In the genomic region with DNA sequence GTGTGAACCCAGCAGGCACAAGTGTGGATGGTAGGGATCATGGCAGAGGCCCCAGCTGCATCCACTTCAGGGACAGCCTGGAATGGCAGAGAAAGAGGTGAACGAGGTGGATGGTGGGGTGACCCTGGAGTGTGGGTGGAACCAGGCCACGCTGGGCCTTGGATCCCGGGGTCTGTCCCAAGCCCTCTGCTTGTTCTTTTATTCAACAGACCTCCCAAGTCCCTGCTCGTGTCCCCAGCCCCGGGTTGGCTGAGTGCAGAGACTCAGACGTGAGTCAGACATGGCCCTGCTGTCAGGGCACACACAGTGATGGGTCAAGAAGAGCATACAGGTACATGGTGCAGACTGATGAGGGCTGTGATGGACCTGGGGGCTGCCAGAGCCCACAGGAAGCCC, we compare ENCODE assay signal across 18 cellular contexts. TPM values are rescaled to one million over a fixed set of nuclear protein-coding genes. Genes with fewer than 3 reads are reported as not detected.
A peak's percentile ranks its signal among the peaks of the same experiment; 100 is the strongest.
DNase-seq lines count a peak whose midpoint lies in the region; ATAC-seq, FAIRE-seq and TF ChIP-seq lines count a peak whose summit lies in the region.
"Had no signal": no experiment of that assay in that cellular context is flagged by ENCODE, and none has a peak within 500 bp of the region (broad histone marks: within the 10 kb centered on the region; RNA-seq: fewer than 3 reads in every experiment).

No MANE protein-coding gene starts in this region.

- H3K36me3 ChIP-seq in SK-N-SH (replicated peaks in 1 of 2; ENCODE audit: control insufficient read depth in 1 of 2, insufficient read depth in 2 of 2, low read length in 1 of 2) (no peaks in the 10 kb centered on the region), H1 (ENCODE audit: control insufficient read depth in 2 of 4, insufficient read depth in 4 of 4, low read length in 3 of 4) (no peaks in the 10 kb centered on the region), neuronal stem cell (replicated peaks in 1 of 2; ENCODE audit: control insufficient read depth in 2 of 2, insufficient read depth in 2 of 2, low read length in 2 of 2) (no peaks in the 10 kb centered on the region), aorta (ENCODE audit: control insufficient read depth in 1 of 2, insufficient read depth in 2 of 2, low read length in 1 of 2) (no peaks in the 10 kb centered on the region), ovary (no peaks in the 10 kb centered on the region)
- H3K36me3 ChIP-seq: BLaER1 treated with 17β-estradiol and CSF1 and Interleukin-3, amounts not matched to agents 10 nM and 100 nM had no signal

- CTCF ChIA-PET in SK-N-SH (lab: Yijun Ruan, JAX) = no interaction called here
- CTCF ChIA-PET in H1 (lab: Charles Lee; ENCODE audit: partially characterized antibody) = interaction anchor here (1.9 to 2.2 kb wide), 2 partner anchors 23 to 74 kb away, joined by 5 to 7 read pairs; no protein-coding TSS in a partner anchor

- H3K56ac ChIP-seq in H1 (replicated peaks; ENCODE audit: insufficient read length, low read depth, low read length) = no peak overlapping the region

- H2BK5ac ChIP-seq in H1 (ENCODE audit: low read depth, low read length) (no peak overlapping the region), neuronal stem cell (ENCODE audit: low read length) (no peak overlapping the region)

- TF ChIP-seq POLR2A in H1 (IDR thresholded peaks at IDR 0.05; ENCODE audit: control extremely low read depth in 1 of 2, low read depth in 2 of 2, low read length in 2 of 2) = no peak
- no peak for TF ChIP-seq POLR2A in ovary (IDR thresholded peaks at IDR 0.05)

- no peak for DNase-seq in SK-N-SH
- no peak for DNase-seq in H1 (ENCODE audit: low read depth in 1 of 2, low spot score in 2 of 2)
- DNase-seq in neuronal stem cell (ENCODE audit: low spot score) = no peak
- no peak for DNase-seq in aorta
- no peak for DNase-seq in ovary
- no peak for DNase-seq in activated CD4-positive, alpha-beta T cell treated with anti-CD3 and anti-CD28 coated beads for 4 hours
- DNase-seq in Kasumi-1 (lab: John Stamatoyannopoulos, UW) = no peak
- DNase-seq: 8988T; CD8-positive, alpha-beta T cell; MV-4-11 had no signal

- no peak for FAIRE-seq in H1 (lab: Jason Lieb, UNC)
- FAIRE-seq: G401.6, GM12892, H54, HTR-8/SVneo had no signal

- H3K4ac ChIP-seq in H1 (replicated peaks; ENCODE audit: insufficient read length, low read depth, low read length) (no peak overlapping the region), neuronal stem cell (ENCODE audit: low read length) (no peak overlapping the region)

- no peak overlapping the region for H4K91ac ChIP-seq in H1 (replicated peaks; ENCODE audit: insufficient read length, low read length)
- H4K91ac ChIP-seq in neuronal stem cell (ENCODE audit: low read depth, low read length, poor library complexity) = no peak overlapping the region

- H3K18ac ChIP-seq in H1 (ENCODE audit: extremely low read depth, low read length) (no peak overlapping the region), neuronal stem cell (ENCODE audit: low read length) (peak overlapping the region; percentile 32)

- H2BK120ac ChIP-seq in H1 (replicated peaks; ENCODE audit: low read depth, low read length) (no peak overlapping the region), neuronal stem cell (ENCODE audit: low read depth, low read length) (no peak overlapping the region)

- H2AFZ ChIP-seq in SK-N-SH (ENCODE audit: low read depth) (no peak overlapping the region), H1 (ENCODE audit: low read length) (no peak overlapping the region), neuronal stem cell (ENCODE audit: low read length) (no peak overlapping the region)

- H3K79me1 ChIP-seq in H1 (ENCODE audit: low read depth, low read length) (peaks cover 3% of the 10 kb centered on the region; the same call in 1 of the 2 replicates), neuronal stem cell (ENCODE audit: low read depth, low read length) (no peaks in the 10 kb centered on the region)

- no peak overlapping the region for H3K27ac ChIP-seq in SK-N-SH (ENCODE audit: low read depth in 2 of 2, low read length in 1 of 2)
- no peak overlapping the region for H3K27ac ChIP-seq in H1 (ENCODE audit: low read depth, low read length)
- H3K27ac ChIP-seq in neuronal stem cell (replicated peaks; ENCODE audit: low read length) = no peak overlapping the region
- no peak overlapping the region for H3K27ac ChIP-seq in aorta (ENCODE audit: low read depth in 1 of 2, low read length in 2 of 2)
- no peak overlapping the region for H3K27ac ChIP-seq in ovary
- H3K27ac ChIP-seq: BLaER1 treated with 17β-estradiol and CSF1 and Interleukin-3, amounts not matched to agents 10 nM and 100 nM; KMS-11 had no signal

- POLR2A ChIA-PET in SK-N-SH (lab: Yijun Ruan, JAX) = no interaction called here
- POLR2A ChIA-PET in H1 (lab: Charles Lee; ENCODE audit: partially characterized antibody) = interaction anchor here (0.8 to 1.3 kb wide), 2 partner anchors 38 to 40 kb away, joined by 3 read pairs; no protein-coding TSS in a partner anchor

- H3K23me2 ChIP-seq in H1 (ENCODE audit: low read depth, low read length) = peaks cover 2% of the 10 kb centered on the region; the same call in 1 of the 2 replicates

- H3K79me2 ChIP-seq in SK-N-SH (ENCODE audit: insufficient read depth) (no peaks in the 10 kb centered on the region), H1 (ENCODE audit: control insufficient read depth in 1 of 2, insufficient read depth in 2 of 2, low read length in 2 of 2) (peaks cover 0 to 69% of the 10 kb centered on the region in 2 experiments; a peak in 2 of 4 replicates)

- H3K14ac ChIP-seq in H1 (ENCODE audit: insufficient read length) = no peak overlapping the region
- H3K14ac ChIP-seq in neuronal stem cell (ENCODE audit: low read length) = no peak overlapping the region

- TF ChIP-seq CTCF in SK-N-SH (IDR thresholded peaks at IDR 0.05) = no peak
- no peak for TF ChIP-seq CTCF in H1 (IDR thresholded peaks at IDR 0.05; ENCODE audit: control extremely low read depth in 1 of 3, insufficient read depth in 1 of 3, low read depth in 1 of 3, low read length in 3 of 3)
- TF ChIP-seq CTCF in ovary (IDR thresholded peaks at IDR 0.05) = no peak

- H3K9me3 ChIP-seq in SK-N-SH (no peaks in the 10 kb centered on the region), H1 (ENCODE audit: insufficient read depth in 2 of 2, low read depth in 1 of 2, low read length in 1 of 2) (no peaks in the 10 kb centered on the region), neuronal stem cell (replicated peaks in 1 of 2; ENCODE audit: control insufficient read depth in 2 of 2, insufficient read depth in 1 of 2, low read depth in 1 of 2, low read length in 2 of 2) (peaks cover 0 to 2% of the 10 kb centered on the region in 2 donors), aorta (ENCODE audit: control insufficient read depth, low read length) (no peaks in the 10 kb centered on the region), ovary (no peaks in the 10 kb centered on the region)

- no peak overlapping the region for H4K5ac ChIP-seq in H1 (ENCODE audit: insufficient read length, low read depth, low read length)

- 47% methylated on average over 4 of the region's 6 CpGs for WGBS in SK-N-SH (ENCODE audit: low lambda C conversion rate)
- 79% methylated on average over 6 of the region's 6 CpGs; no CpG with 5 or more reads in 1 of the 2 experiments for WGBS in H1 (ENCODE audit: extremely low coverage in 1 of 2, insufficient coverage in 1 of 2, insufficient read length in 1 of 2, insufficient replicate concordance in 2 of 2, low coverage in 1 of 2, low lambda C conversion rate in 2 of 2, missing lambda C conversion rate in 1 of 2), 2 experiments
- no CpG with 5 or more reads among the region's 6 CpGs for WGBS in neuronal stem cell (ENCODE audit: extremely low coverage in 2 of 2, insufficient read length in 2 of 2, insufficient replicate concordance in 1 of 2), 2 donors
- 74 to 77% methylated on average over 6 of the region's 6 CpGs for WGBS in aorta, 2 donors
- 76 to 83% (median 81%) methylated on average over 6 of the region's 6 CpGs for WGBS in ovary, 3 donors

- peaks cover under 1 to 4% of the 10 kb centered on the region in 2 experiments; a peak in 1 of 4 replicates for H3K4me1 ChIP-seq in SK-N-SH (ENCODE audit: control insufficient read depth in 1 of 2, insufficient read depth in 2 of 2, low read depth in 1 of 2, low read length in 1 of 2)
- H3K4me1 ChIP-seq in H1 (replicated peaks in 1 of 4; ENCODE audit: control insufficient read depth in 3 of 4, insufficient read depth in 4 of 4, low read length in 3 of 4) = peaks cover 4 to 22% (median 12%) of the 10 kb centered on the region in 4 experiments
- H3K4me1 ChIP-seq in neuronal stem cell (ENCODE audit: control insufficient read depth in 2 of 2, insufficient read depth in 1 of 2, low read depth in 1 of 2, low read length in 2 of 2) = peaks cover 0 to 3% of the 10 kb centered on the region in 2 donors
- H3K4me1 ChIP-seq in aorta (ENCODE audit: control insufficient read depth in 1 of 2, insufficient read depth in 2 of 2, low read length in 2 of 2) = no peaks in the 10 kb centered on the region
- no peaks in the 10 kb centered on the region for H3K4me1 ChIP-seq in ovary (ENCODE audit: insufficient read depth)

- H3F3A ChIP-seq in SK-N-SH (replicated peaks; ENCODE audit: insufficient read depth) = no peaks in the 10 kb centered on the region

- no peak for TF ChIP-seq EP300 in SK-N-SH (IDR thresholded peaks at IDR 0.05; ENCODE audit: borderline replicate concordance in 1 of 2, low read depth in 1 of 2, low read length in 1 of 2)
- TF ChIP-seq EP300 in H1 (IDR thresholded peaks at IDR 0.05; ENCODE audit: borderline replicate concordance in 1 of 2, low read depth in 2 of 2, low read length in 2 of 2) = no peak
- TF ChIP-seq EP300 in ovary (IDR thresholded peaks at IDR 0.05) = no peak

- no peak overlapping the region for H2BK15ac ChIP-seq in H1 (ENCODE audit: low read length)
- no peak overlapping the region for H2BK15ac ChIP-seq in neuronal stem cell (ENCODE audit: low read length)

- H3K4me3 ChIP-seq in SK-N-SH (ENCODE audit: low read depth in 2 of 2, low read length in 1 of 2) (no peak overlapping the region), H1 (ENCODE audit: extremely low read depth in 1 of 4, insufficient read depth in 2 of 4, low read depth in 3 of 4, low read length in 4 of 4) (no peak overlapping the region), neuronal stem cell (ENCODE audit: low read length in 2 of 2) (no peak overlapping the region), aorta (ENCODE audit: low read length in 2 of 2) (no peak overlapping the region), ovary (no peak overlapping the region)
- H3K4me3 ChIP-seq: BLaER1 treated with 17β-estradiol and CSF1 and Interleukin-3, amounts not matched to agents 10 nM and 100 nM had no signal

- ATAC-seq in SK-N-SH treated with all-trans-retinoic acid at 6 μM for 48 hours (peak; percentile 48), aorta (ENCODE audit: low FRiP score) (peak; percentile 35)
- ATAC-seq: CD8-positive, alpha-beta T cell had no signal

- intact Hi-C loops in aorta (cut with DNase I) (no loop called here), ovary (cut with DNase I) (no loop called here)

- H2BK20ac ChIP-seq in H1 (ENCODE audit: low read length) = no peak overlapping the region

- H3K9ac ChIP-seq in SK-N-SH = no peak overlapping the region
- H3K9ac ChIP-seq in H1 (replicated peaks in 1 of 4; ENCODE audit: extremely low read depth in 1 of 4, low read depth in 3 of 4, low read length in 3 of 4) = no peak overlapping the region
- H3K9ac ChIP-seq in neuronal stem cell (ENCODE audit: low read depth, low read length, poor library complexity) = no peak overlapping the region
- H3K9ac ChIP-seq: BLaER1 treated with 17β-estradiol and CSF1 and Interleukin-3, amounts not matched to agents 10 nM and 100 nM; KMS-11 had no signal

- H2AK5ac ChIP-seq in H1 (ENCODE audit: low read depth, low read length) (no peak overlapping the region), neuronal stem cell (ENCODE audit: low read depth, low read length) (peak overlapping the region; percentile 37)

- H4K20me1 ChIP-seq in SK-N-SH (ENCODE audit: insufficient read depth) (no peaks in the 10 kb centered on the region), H1 (replicated peaks in 1 of 2; ENCODE audit: control insufficient read depth in 1 of 2, insufficient read depth in 2 of 2, low read length in 2 of 2) (peaks cover 5 to 19% of the 10 kb centered on the region in 2 experiments)

- H4K8ac ChIP-seq in H1 (ENCODE audit: extremely low read depth, insufficient read depth, low read length) (no peak overlapping the region), neuronal stem cell (ENCODE audit: low read depth, low read length) (no peak overlapping the region)

- TF ChIP-seq RAD21 in SK-N-SH (IDR thresholded peaks at IDR 0.05; ENCODE audit: low read length) = no peak
- TF ChIP-seq RAD21 in H1 (IDR thresholded peaks at IDR 0.05 in 1 of 2, conservative IDR thresholded peaks at IDR 0.05 in 1 of 2; ENCODE audit: low read depth in 2 of 2, low read length in 2 of 2) = no peak

- H3K27me3 ChIP-seq in SK-N-SH (ENCODE audit: insufficient read depth) (no peaks in the 10 kb centered on the region), H1 (replicated peaks in 1 of 4; ENCODE audit: control insufficient read depth in 3 of 4, extremely low read depth in 1 of 4, insufficient read depth in 3 of 4, low read length in 3 of 4) (peaks cover 0 to 1% (median under 1%) of the 10 kb centered on the region in 4 experiments; a peak in 3 of 7 replicates), neuronal stem cell (ENCODE audit: control insufficient read depth in 3 of 3, insufficient read depth in 3 of 3, low read depth in 1 of 3, low read length in 3 of 3) (peaks cover 0 to 20% (median 9%) of the 10 kb centered on the region in 3 experiments), aorta (ENCODE audit: control insufficient read depth in 1 of 2, insufficient read depth in 2 of 2, low read length in 1 of 2) (no peaks in the 10 kb centered on the region), ovary (no peaks in the 10 kb centered on the region)

- no peaks in the 10 kb centered on the region for H3K9me2 ChIP-seq in SK-N-SH

- H2BK12ac ChIP-seq in H1 (ENCODE audit: low read depth, low read length) = no peak overlapping the region
- H2BK12ac ChIP-seq in neuronal stem cell (ENCODE audit: low read length) = no peak overlapping the region

- H3K23ac ChIP-seq in H1 (ENCODE audit: insufficient read length) = no peak overlapping the region
- no peak overlapping the region for H3K23ac ChIP-seq in neuronal stem cell (ENCODE audit: low read depth, low read length, poor library complexity)

- H3K4me2 ChIP-seq in SK-N-SH = no peak overlapping the region; the same call in 1 of the 2 replicates
- no peak overlapping the region for H3K4me2 ChIP-seq in H1 (ENCODE audit: insufficient read depth in 1 of 2, low read depth in 2 of 2, low read length in 2 of 2)
- H3K4me2 ChIP-seq in neuronal stem cell (ENCODE audit: insufficient read depth, low read length, poor library complexity, severe bottlenecking) = no peak overlapping the region
- H3K4me2 ChIP-seq: BLaER1 treated with 17β-estradiol and CSF1 and Interleukin-3, amounts not matched to agents 10 nM and 100 nM; KMS-11 had no signal

RNA-seq across cellular contexts. Expression of gene ARHGAP8, which starts 6.6 kb away (rescaled TPM):
- polyA plus RNA-seq in SK-N-SH (2012; rRNA removed) (0.05 and 0.08 TPM in 2 replicates), H1 (2011; rRNA removed) (35.6 and 55.2 TPM in 2 replicates), aorta (not detected), ovary (1 to 10 TPM in 1 of 2 donors, under 1 TPM in 1; 0.94 to 2.1 TPM)
- polyA plus RNA-seq in SK-N-SH (2012; cell fraction: cytosol; rRNA removed) = 0.09 TPM in 1 of 2 replicates, not detected in the other
- 0.20 and 0.38 TPM in 2 replicates for polyA plus RNA-seq in SK-N-SH (2012; cell fraction: nucleus; rRNA removed)
- total RNA-seq in H1 (2021; fragmentation: NEBNext Ultra II Directional; extraction: Animal tissue kit (Norgen Biotek cat#: 25700)) = 47.7 and 48.7 TPM in 2 replicates
- polyA plus RNA-seq in H1 (2011; cell fraction: cytosol; rRNA removed) = 40.7 TPM
- 71.9 TPM for polyA plus RNA-seq in H1 (2011; cell fraction: nucleus; rRNA removed)
- polyA plus RNA-seq in H1 (2012, experiment 1 of 2) = 29.6 to 36.8 TPM (median 35.4 TPM) in 4 replicates
- 25.3 TPM for polyA plus RNA-seq in H1 (2012, experiment 2 of 2)
- 28.1 TPM for polyA plus RNA-seq in H1 (2013, experiment 1 of 2)
- polyA plus RNA-seq in H1 (2013, experiment 2 of 2) = 27.7 TPM
- 28.4 and 34.7 TPM in 2 replicates for polyA minus RNA-seq in H1 (2011; rRNA and poly(A)+ RNA removed)
- polyA minus RNA-seq in H1 (2011; cell fraction: cytosol; rRNA and poly(A)+ RNA removed) = 22.0 TPM
- 33.7 TPM for polyA minus RNA-seq in H1 (2011; cell fraction: nucleus; rRNA and poly(A)+ RNA removed)
- polyA plus RNA-seq in neuronal stem cell (2013, experiment 1 of 2) = 4.1 TPM
- 4.2 TPM for polyA plus RNA-seq in neuronal stem cell (2013, experiment 2 of 2)
- total RNA-seq in aorta (1 to 10 TPM; 1.4 to 3.0 TPM), ovary (10 to 100 TPM in 1 of 7 donors, 1 to 10 TPM in 5, under 1 TPM in 1; 0.45 to 23.8 (median 2.7) TPM)
- total RNA-seq: HFFc6 had no signal

RNA-seq across cellular contexts. Expression of gene PRR5, which starts 57.0 kb away (rescaled TPM):
- polyA plus RNA-seq in SK-N-SH (2012; rRNA removed) (1.3 TPM in 2 replicates), H1 (2011; rRNA removed) (25.7 and 36.1 TPM in 2 replicates), aorta (1 to 10 TPM; 1.3 to 9.9 TPM), ovary (10 to 100 TPM in 1 of 2 donors, 1 to 10 TPM in 1; 4.0 to 17.3 TPM)
- 0.86 and 1.4 TPM in 2 replicates for polyA plus RNA-seq in SK-N-SH (2012; cell fraction: cytosol; rRNA removed)
- polyA plus RNA-seq in SK-N-SH (2012; cell fraction: nucleus; rRNA removed) = 2.5 and 2.6 TPM in 2 replicates
- 15.7 and 16.5 TPM in 2 replicates for total RNA-seq in H1 (2021; fragmentation: NEBNext Ultra II Directional; extraction: Animal tissue kit (Norgen Biotek cat#: 25700))
- 21.7 TPM for polyA plus RNA-seq in H1 (2011; cell fraction: cytosol; rRNA removed)
- 26.9 TPM for polyA plus RNA-seq in H1 (2011; cell fraction: nucleus; rRNA removed)
- polyA plus RNA-seq in H1 (2012, experiment 1 of 2) = 13.6 to 16.9 TPM (median 16.1 TPM) in 4 replicates
- polyA plus RNA-seq in H1 (2012, experiment 2 of 2) = 15.9 TPM
- 8.9 TPM for polyA plus RNA-seq in H1 (2013, experiment 1 of 2)
- polyA plus RNA-seq in H1 (2013, experiment 2 of 2) = 9.8 TPM
- polyA minus RNA-seq in H1 (2011; rRNA and poly(A)+ RNA removed) = 13.3 and 16.3 TPM in 2 replicates
- 15.0 TPM for polyA minus RNA-seq in H1 (2011; cell fraction: cytosol; rRNA and poly(A)+ RNA removed)
- 17.1 TPM for polyA minus RNA-seq in H1 (2011; cell fraction: nucleus; rRNA and poly(A)+ RNA removed)
- polyA plus RNA-seq in neuronal stem cell (2013, experiment 1 of 2) = 14.6 TPM
- 14.4 TPM for polyA plus RNA-seq in neuronal stem cell (2013, experiment 2 of 2)
- total RNA-seq in aorta (10 to 100 TPM in 1 of 2 donors, 1 to 10 TPM in 1; 9.9 to 15.3 TPM), ovary (10 to 100 TPM in 6 of 7 donors, 1 to 10 TPM in 1; 6.7 to 21.1 (median 16.8) TPM)

Comparison
In these comparisons a context has a peak if more than half of its experiments do, and no peak if none do; other contexts are left out.
1. RNA of gene ARHGAP8, which starts 6.6 kb away (polyA plus RNA-seq): 25.3 to 71.9 TPM in H1; 0.94 to 2.1 TPM in ovary, not detected in aorta and 0.05 to 0.38 TPM in SK-N-SH; every median in the first group is over 4 times any median in the second.